Comparison of ENCODE assay signal across 8 cellular contexts in genomic region chr1:2050482-2050792, GRCh38. TPM values are rescaled to one million over a fixed set of nuclear protein-coding genes. Genes with fewer than 3 reads are reported as not detected.
DNase-seq lines count a peak whose midpoint lies in the region; ATAC-seq, FAIRE-seq and TF ChIP-seq lines count a peak whose summit lies in the region.

No MANE protein-coding gene starts in this region.

- FAIRE-seq in H54 (lab: Jason Lieb, UNC) = no peak
- FAIRE-seq in GM12892 (lab: Jason Lieb, UNC) = no peak

- peaks cover 17 to 52% (median 38%) of the 10 kb centered on the region in 4 donors for H3K4me1 ChIP-seq in liver (ENCODE audit: control insufficient read depth in 4 of 4, insufficient read depth in 4 of 4, low read length in 3 of 4)
- H3K4me1 ChIP-seq in vagina = peaks cover 32% of the 10 kb centered on the region

- peak overlapping the region; percentile 59 to 92 (median 69) for H3K4me3 ChIP-seq in liver (ENCODE audit: low read depth in 1 of 3, low read length in 3 of 3)
- H3K4me3 ChIP-seq in vagina = peak overlapping the region; percentile 56 to 67

- H3K27me3 Mint-ChIP-seq in activated naive CD8-positive, alpha-beta T cell treated with anti-CD3 and anti-CD28 coated beads, Interleukin-2, amount 50 U/mL, for 24 hours = peaks cover 17% of the 10 kb centered on the region

- under 1% methylated on average over 45 of the region's 45 CpGs for WGBS in liver

- H3K4me1 Mint-ChIP-seq in activated naive CD8-positive, alpha-beta T cell treated with anti-CD3 and anti-CD28 coated beads, Interleukin-2, amount 50 U/mL, for 24 hours = peaks cover 11% of the 10 kb centered on the region

- no peak overlapping the region for H3K27ac Mint-ChIP-seq in activated naive CD8-positive, alpha-beta T cell treated with anti-CD3 and anti-CD28 coated beads, Interleukin-2, amount 50 U/mL, for 24 hours

- no peak for TF ChIP-seq CTCF in liver (IDR thresholded peaks at IDR 0.05; ENCODE audit: low read depth, low read length, missing input control)
- TF ChIP-seq CTCF in vagina (IDR thresholded peaks at IDR 0.05) = no peak

- H3K9me3 ChIP-seq in liver (ENCODE audit: control insufficient read depth in 4 of 4, low read length in 3 of 4) (no peaks in the 10 kb centered on the region), vagina (no peaks in the 10 kb centered on the region)

- H3K9ac ChIP-seq in liver (ENCODE audit: low read depth in 1 of 2, low read length in 2 of 2) = no peak overlapping the region

- no peak for TF ChIP-seq RAD21 in liver (IDR thresholded peaks at IDR 0.05)

- intact Hi-C loops in vagina (cut with DNase I) = no loop called here

- ATAC-seq in activated naive CD8-positive, alpha-beta T cell treated with anti-CD3 and anti-CD28 coated beads, Interleukin-2, amount 50 U/mL, for 24 hours = peak; percentile 10
- no peak for ATAC-seq in GM21515 (IDR thresholded peaks at IDR 0.05; ENCODE audit: unreplicated experiment)

- H3K27ac ChIP-seq in liver (ENCODE audit: low read depth in 1 of 2, low read length in 2 of 2) = peak overlapping the region in 1 of 2 donors; percentile 57
- H3K27ac ChIP-seq in vagina = peak overlapping the region; percentile 55

- H3K4me3 Mint-ChIP-seq in activated naive CD8-positive, alpha-beta T cell treated with anti-CD3 and anti-CD28 coated beads, Interleukin-2, amount 50 U/mL, for 24 hours = peak overlapping the region; percentile 57

- peaks cover 0 to 1% (median 0%) of the 10 kb centered on the region in 4 donors for H3K36me3 ChIP-seq in liver (ENCODE audit: control insufficient read depth in 4 of 4, insufficient read depth in 3 of 4, low read depth in 1 of 4, low read length in 3 of 4)
- H3K36me3 ChIP-seq in vagina = no peaks in the 10 kb centered on the region

- H3K36me3 Mint-ChIP-seq in activated naive CD8-positive, alpha-beta T cell treated with anti-CD3 and anti-CD28 coated beads, Interleukin-2, amount 50 U/mL, for 24 hours (ENCODE audit: low read depth) = no peaks in the 10 kb centered on the region

- H3K27me3 ChIP-seq in liver (ENCODE audit: control insufficient read depth in 4 of 4, insufficient read depth in 4 of 4, low read length in 3 of 4) = no peaks in the 10 kb centered on the region
- no peaks in the 10 kb centered on the region for H3K27me3 ChIP-seq in vagina

- DNase-seq in stimulated activated CD8-positive, alpha-beta memory T cell treated with anti-CD3 and anti-CD28 coated beads, Interleukin-7, amount 100 ng/mL, for 24 hours (ENCODE audit: low read depth) = peak; percentile 10
- no peak for DNase-seq in stimulated activated CD8-positive, alpha-beta memory T cell treated with anti-CD3 and anti-CD28 coated beads, Interleukin-4, amount 100 ng/mL, for 48 hours
- peak; percentile 37 for DNase-seq in activated naive CD8-positive, alpha-beta T cell treated with anti-CD3 and anti-CD28 coated beads, Interleukin-2, amount 50 U/mL, for 24 hours
- DNase-seq in vagina (ENCODE audit: extremely low spot score in 2 of 2) (no peak), H54 (ENCODE audit: insufficient read length, low spot score) (no peak), GM12892 (ENCODE audit: insufficient read length) (no peak)

- TF ChIP-seq POLR2A in vagina (IDR thresholded peaks at IDR 0.05) (no peak), H54 (IDR thresholded peaks at IDR 0.05; ENCODE audit: low read depth, low read length) (no peak), GM12892 (IDR thresholded peaks at IDR 0.05; ENCODE audit: low read depth, low read length) (no peak)

- no peaks in the 10 kb centered on the region for H3K9me3 Mint-ChIP-seq in activated naive CD8-positive, alpha-beta T cell treated with anti-CD3 and anti-CD28 coated beads, Interleukin-2, amount 50 U/mL, for 24 hours

TF ChIP-seq in liver, 16 proteins besides CTCF, POLR2A, EP300 and RAD21:
- TF ChIP-seq, protein P1, sequence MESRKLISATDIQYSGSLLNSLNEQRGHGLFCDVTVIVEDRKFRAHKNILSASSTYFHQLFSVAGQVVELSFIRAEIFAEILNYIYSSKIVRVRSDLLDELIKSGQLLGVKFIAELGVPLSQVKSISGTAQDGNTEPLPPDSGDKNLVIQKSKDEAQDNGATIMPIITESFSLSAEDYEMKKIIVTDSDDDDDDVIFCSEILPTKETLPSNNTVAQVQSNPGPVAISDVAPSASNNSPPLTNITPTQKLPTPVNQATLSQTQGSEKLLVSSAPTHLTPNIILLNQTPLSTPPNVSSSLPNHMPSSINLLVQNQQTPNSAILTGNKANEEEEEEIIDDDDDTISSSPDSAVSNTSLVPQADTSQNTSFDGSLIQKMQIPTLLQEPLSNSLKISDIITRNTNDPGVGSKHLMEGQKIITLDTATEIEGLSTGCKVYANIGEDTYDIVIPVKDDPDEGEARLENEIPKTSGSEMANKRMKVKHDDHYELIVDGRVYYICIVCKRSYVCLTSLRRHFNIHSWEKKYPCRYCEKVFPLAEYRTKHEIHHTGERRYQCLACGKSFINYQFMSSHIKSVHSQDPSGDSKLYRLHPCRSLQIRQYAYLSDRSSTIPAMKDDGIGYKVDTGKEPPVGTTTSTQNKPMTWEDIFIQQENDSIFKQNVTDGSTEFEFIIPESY (IDR thresholded peaks at IDR 0.05) = no peak
- TF ChIP-seq HNF4A (conservative IDR thresholded peaks at IDR 0.05) (no peak), SP1 (IDR thresholded peaks at IDR 0.05) (no peak), ATF3 (IDR thresholded peaks at IDR 0.05) (no peak), JUND (IDR thresholded peaks at IDR 0.05) (no peak), HNF4G (IDR thresholded peaks at IDR 0.05) (no peak), NR2F2 (IDR thresholded peaks at IDR 0.05) (no peak), FOXA1 (IDR thresholded peaks at IDR 0.05) (no peak)

RNA-seq across cellular contexts. Expression of gene PRKCZ, which starts 0.2 kb away (rescaled TPM):
- total RNA-seq in liver (1 to 10 TPM; 7.6 to 9.3 TPM), vagina (17.9 TPM)
- 1 to 10 TPM; 4.8 to 9.9 TPM for polyA plus RNA-seq in liver
- polyA plus RNA-seq in GM12892 (2012; ENCODE audit: missing spikeins) = 2.6 TPM

RNA-seq across cellular contexts. Expression of gene GABRD, which starts 31.3 kb away (rescaled TPM):
- total RNA-seq in liver (not detected), vagina (not detected)
- polyA plus RNA-seq in liver = under 1 TPM in 1 of 2 donors, not detected in 1; 0.29 TPM
- not detected for polyA plus RNA-seq in GM12892 (2012; ENCODE audit: missing spikeins)

RNA-seq across cellular contexts. Expression of gene CFAP74, which starts 46.9 kb away (rescaled TPM):
- total RNA-seq in liver = under 1 TPM in 1 of 2 donors, not detected in 1; under 0.01 TPM
- under 1 TPM in 1 of 2 donors, not detected in 1; 0.31 TPM for polyA plus RNA-seq in liver
- not detected for total RNA-seq in vagina
- not detected for polyA plus RNA-seq in GM12892 (2012; ENCODE audit: missing spikeins)

Comparison
In these comparisons a context has a peak if more than half of its experiments do, and no peak if none do; other contexts are left out.
1. DNase-seq: peak in stimulated activated CD8-positive, alpha-beta memory T cell treated with anti-CD3 and anti-CD28 coated beads, Interleukin-7, amount 100 ng/mL, for 24 hours (single experiment) and activated naive CD8-positive, alpha-beta T cell treated with anti-CD3 and anti-CD28 coated beads, Interleukin-2, amount 50 U/mL, for 24 hours (single experiment); none in stimulated activated CD8-positive, alpha-beta memory T cell treated with anti-CD3 and anti-CD28 coated beads, Interleukin-4, amount 100 ng/mL, for 48 hours (single experiment), vagina (0 of 2), H54 (single experiment) and GM12892 (single experiment).